10 cellular contexts compared by ENCODE assay signal in the genomic region with DNA sequence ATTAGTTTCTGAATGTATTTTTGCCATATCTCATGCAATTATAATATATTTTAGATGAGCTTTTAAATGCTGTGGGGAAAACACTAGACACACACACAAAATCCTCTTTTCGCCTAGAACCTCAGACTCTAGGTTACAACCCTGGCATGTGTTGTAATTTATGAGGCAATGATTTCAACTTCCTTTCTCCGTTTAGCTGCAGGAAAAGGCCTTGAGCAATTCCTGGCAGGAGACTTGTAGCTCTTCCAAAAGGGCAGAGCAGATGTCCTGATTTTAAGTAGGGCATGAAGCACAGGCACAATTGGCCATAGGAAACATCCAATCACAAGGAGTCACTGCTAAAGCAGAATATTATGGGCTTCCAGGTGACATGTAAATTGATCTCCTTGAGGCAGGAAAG.
DNase-seq lines count a peak whose midpoint lies in the region; ATAC-seq, FAIRE-seq and TF ChIP-seq lines count a peak whose summit lies in the region.
"Had no signal": no experiment of that assay in that cellular context is flagged by ENCODE, and none has a peak within 500 bp of the region (broad histone marks: within the 10 kb centered on the region; RNA-seq: fewer than 3 reads in every experiment).

No MANE protein-coding gene starts in this region.

- peaks cover 19% of the 10 kb centered on the region for H3K4me1 ChIP-seq in psoas muscle

- no peak for FAIRE-seq in urothelium cell line (lab: Jason Lieb, UNC)
- FAIRE-seq: endometrium had no signal

- intact Hi-C loops in psoas muscle (cut with DNase I): loop anchor here in 1 of 2 donors (5.0 kb wide), 1 partner anchor 106 kb away; no protein-coding TSS in a partner anchor

- DNase-seq in GF-D8 (lab: John Stamatoyannopoulos, UW): peak; percentile 89
- peak; percentile 65 for DNase-seq in NCI-H82 (lab: John Stamatoyannopoulos, UW)
- DNase-seq in fibroblast of the aortic adventitia (ENCODE audit: low read depth): peak; percentile 93
- DNase-seq in psoas muscle: peak in 1 of 2 donors; percentile 32
- no peak for DNase-seq in urothelium cell line (ENCODE audit: low spot score)
- no peak for DNase-seq in NK-92 (lab: John Stamatoyannopoulos, UW; ENCODE audit: unreplicated experiment)

- no peaks in the 10 kb centered on the region for H3K27me3 ChIP-seq in psoas muscle (ENCODE audit: insufficient read depth in 3 of 3, low read length in 2 of 3)

- H3K4me3 ChIP-seq in fibroblast of the aortic adventitia (ENCODE audit: low read depth, low read length) (no peak overlapping the region), psoas muscle (no peak overlapping the region)

- H3K36me3 ChIP-seq in psoas muscle (ENCODE audit: insufficient read depth in 1 of 2, low read depth in 1 of 2): no peaks in the 10 kb centered on the region

- ATAC-seq in psoas muscle: peak; percentile 87 to 95 (median 92)
- ATAC-seq in HG02870 (IDR thresholded peaks at IDR 0.05; ENCODE audit: unreplicated experiment): no peak
- ATAC-seq in HG02571 (IDR thresholded peaks at IDR 0.05; ENCODE audit: unreplicated experiment): no peak
- ATAC-seq: activated CD4-positive, CD25-positive, alpha-beta regulatory T cell treated with anti-CD3 and anti-CD28 coated beads, Interleukin-2, amount 50 U/mL, for 24 hours had no signal

- H3K9me3 ChIP-seq in psoas muscle: no peaks in the 10 kb centered on the region

- no peak for TF ChIP-seq CTCF in fibroblast of the aortic adventitia (IDR thresholded peaks at IDR 0.05; ENCODE audit: insufficient read depth, low read length)
- TF ChIP-seq CTCF in psoas muscle (IDR thresholded peaks at IDR 0.05): no peak

- peak overlapping the region; percentile 67 for H3K27ac ChIP-seq in psoas muscle

- 0 to 6% (median 5%) methylated on average over 2 of the region's 2 CpGs for WGBS in psoas muscle, 3 donors

Comparison
In these comparisons a context has a peak if more than half of its experiments do, and no peak if none do; other contexts are left out.
1. DNase-seq: peak in GF-D8 (single experiment), NCI-H82 (single experiment) and fibroblast of the aortic adventitia (single experiment); none in urothelium cell line (single experiment) and NK-92 (single experiment).
2. ATAC-seq: peak in psoas muscle (4 of 4); none in HG02870 (single experiment) and HG02571 (single experiment).